ENCODE assay signal across 9 cellular contexts in genomic region chr4:141654098-141654497, GRCh38. TPM values are rescaled to one million over a fixed set of nuclear protein-coding genes. Genes with fewer than 3 reads are reported as not detected.
DNase-seq lines count a peak whose midpoint lies in the region; ATAC-seq and TF ChIP-seq lines count a peak whose summit lies in the region.
"Had no signal": no experiment of that assay in that cellular context is flagged by ENCODE, and none has a peak within 500 bp of the region (broad histone marks: within the 10 kb centered on the region; RNA-seq: fewer than 3 reads in every experiment).

No MANE protein-coding gene starts in this region.

- TF ChIP-seq CTCF in GM12873 (IDR thresholded peaks at IDR 0.05; ENCODE audit: insufficient read depth, low read depth, low read length, missing control alignments): peak; percentile 36
- TF ChIP-seq CTCF in foreskin fibroblast (IDR thresholded peaks at IDR 0.05; ENCODE audit: low read depth, low read length): peak; percentile 40
- peak; percentile 39 for TF ChIP-seq CTCF in psoas muscle (IDR thresholded peaks at IDR 0.05)

- H3K9me3 ChIP-seq in psoas muscle: no peaks in the 10 kb centered on the region

- DNase-seq in RKO (ENCODE audit: low spot score) (peak; percentile 30), foreskin fibroblast (peak in 1 of 2 donors; percentile 41), psoas muscle (peak; percentile 17 to 49)
- DNase-seq in activated T-cell treated with anti-CD3 and anti-CD28 coated beads, Interleukin-2, amount 50 U/mL, for 1 hour: no peak

- intact Hi-C loops in psoas muscle (cut with DNase I): no loop called here

- no peaks in the 10 kb centered on the region for H3K4me1 ChIP-seq in psoas muscle

- H3K27me3 ChIP-seq in psoas muscle (ENCODE audit: insufficient read depth in 3 of 3, low read length in 2 of 3): no peaks in the 10 kb centered on the region

- H3K4me3 ChIP-seq in foreskin fibroblast (ENCODE audit: low read depth in 1 of 2, low read length in 2 of 2) (no peak overlapping the region), psoas muscle (no peak overlapping the region)
- H3K4me3 ChIP-seq: skin epidermis had no signal

- ATAC-seq in psoas muscle (peak in 1 of 4 donors; percentile 70), GM21367 (IDR thresholded peaks at IDR 0.05; ENCODE audit: unreplicated experiment) (no peak), GM19351 (IDR thresholded peaks at IDR 0.05; ENCODE audit: unreplicated experiment) (no peak), HG02884 (IDR thresholded peaks at IDR 0.05; ENCODE audit: unreplicated experiment) (no peak)

- no peak overlapping the region for H3K27ac ChIP-seq in psoas muscle
- H3K27ac ChIP-seq: skin epidermis had no signal

- H3K36me3 ChIP-seq in psoas muscle (ENCODE audit: insufficient read depth in 1 of 2, low read depth in 1 of 2): no peaks in the 10 kb centered on the region

RNA-seq across cellular contexts. Expression of gene IL15, which starts 17.7 kb away (rescaled TPM):
- total RNA-seq in psoas muscle: 1 to 10 TPM; 1.4 to 2.4 (median 2.2) TPM
- polyA plus RNA-seq in psoas muscle: 1 to 10 TPM; 1.8 to 3.0 (median 2.2) TPM
